Comparison of ENCODE assay signal across 18 cellular contexts in genomic region chrX:107658660-107659059, GRCh38.
"Had no signal": no experiment of that assay in that cellular context is flagged by ENCODE, and none has a peak within 500 bp of the region (broad histone marks: within the 10 kb centered on the region; RNA-seq: fewer than 3 reads in every experiment).

No MANE protein-coding gene starts in this region.

- H3K4me3 ChIP-seq: MG63 had no signal

- H3K36me3 ChIP-seq: MG63 had no signal

- H3K9me3 ChIP-seq: MG63, SK-N-SH had no signal

- DNase-seq: Karpas-422, KG1, MG63, NCI-H1092, NCI-H1105 treated with DMSO at 0.1 percent for 48 hours, NCI-H1417 treated with DMSO at 0.1 percent for 48 hours, NCI-H146, NCI-H1694 treated with DMSO at 0.1 percent for 48 hours, NCI-H1930, NCI-H2081, NCI-H2107, NCI-H2227 treated with DMSO at 0.1 percent for 48 hours, NCI-H524, NCI-H526 treated with DMSO at 0.1 percent for 48 hours, NCI-H748 treated with DMSO at 0.1 percent for 48 hours, PC-3, SHP77, SK-N-SH had no signal

- ATAC-seq: PC-3 had no signal

- H3K9ac ChIP-seq: SK-N-SH had no signal

- H3K27me3 ChIP-seq: MG63 had no signal

- H3K4me2 ChIP-seq: SK-N-SH had no signal
